In the genomic region with DNA sequence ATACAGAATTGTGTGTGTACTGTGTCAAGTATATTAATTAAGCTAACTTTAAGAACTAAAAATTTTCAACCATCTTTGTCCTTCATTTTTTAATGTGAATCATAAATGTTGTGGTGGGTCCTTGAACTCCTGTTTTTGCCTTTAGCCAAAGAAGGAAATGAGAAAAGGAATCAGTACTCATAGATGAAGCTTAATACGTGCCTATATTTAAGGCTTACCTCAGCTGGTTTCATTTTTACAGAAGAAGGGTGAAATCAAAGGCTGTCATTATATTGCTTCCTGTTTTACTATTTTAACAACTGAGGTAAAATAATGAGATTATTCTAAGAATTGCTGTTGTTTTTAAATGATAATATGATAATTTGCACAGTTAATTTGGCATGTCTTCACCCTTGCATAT, we compare ENCODE assay signal across 9 cellular contexts. TPM values are rescaled to one million over a fixed set of nuclear protein-coding genes. Genes with fewer than 3 reads are reported as not detected.
DNase-seq lines count a peak whose midpoint lies in the region; ATAC-seq, FAIRE-seq and TF ChIP-seq lines count a peak whose summit lies in the region.
"Had no signal": no experiment of that assay in that cellular context is flagged by ENCODE, and none has a peak within 500 bp of the region (broad histone marks: within the 10 kb centered on the region; RNA-seq: fewer than 3 reads in every experiment).

No MANE protein-coding gene starts in this region.

- no peak overlapping the region for H3K27ac ChIP-seq in GM12878 (ENCODE audit: control insufficient read depth, insufficient read depth)
- no peak overlapping the region for H3K27ac ChIP-seq in caudate nucleus (ENCODE audit: low read depth, low read length)

- peak; percentile 25 for DNase-seq in GM10266 (ENCODE audit: extremely low spot score)
- peak; percentile 21 for DNase-seq in GM20000 (ENCODE audit: low spot score)
- DNase-seq in GM12878 (ENCODE audit: low read depth, low spot score): no peak
- DNase-seq in glutamatergic neuron: no peak
- DNase-seq in posterior vena cava (ENCODE audit: low spot score): no peak
- DNase-seq in GM19240 (ENCODE audit: insufficient read length, low spot score): no peak
- no peak for DNase-seq in caudate nucleus (lab: John Stamatoyannopoulos, UW)

- CTCF ChIA-PET in GM12878 (lab: Yijun Ruan, JAX): interaction anchor here (1.0 to 2.0 kb wide), 3 partner anchors 8 to 645 kb away, joined by 3 to 4 read pairs (median 3); no protein-coding TSS in a partner anchor

- no peak overlapping the region for H3K27ac Mint-ChIP-seq in glutamatergic neuron (ENCODE audit: unreplicated experiment)

- BruUV-seq in GM12878 (replicated peaks; lab: Mats Ljungman, UMichigan): no TSS peak

- TF ChIP-seq POLR2A in GM12878 (IDR thresholded peaks at IDR 0.05; ENCODE audit: low read depth, low read length): no peak

- H3K4me2 ChIP-seq in GM12878 (ENCODE audit: control insufficient read depth, insufficient read depth): 0 out of 2 replicates have a peak overlapping the region, but pooled peaks have one; percentile 2

- TF ChIP-seq CTCF in GM10266 (IDR thresholded peaks at IDR 0.05; ENCODE audit: control insufficient read depth, insufficient read depth, low read depth, missing control alignments) (no peak), GM20000 (IDR thresholded peaks at IDR 0.05; ENCODE audit: extremely low read depth, missing control alignments) (no peak), GM12878 (IDR thresholded peaks at IDR 0.05 in 2 of 3, conservative IDR thresholded peaks at IDR 0.05 in 1 of 3; ENCODE audit: control insufficient read depth in 2 of 3, extremely low read depth in 1 of 3, insufficient read depth in 1 of 3, low read depth in 3 of 3, low read length in 3 of 3) (no peak), glutamatergic neuron (IDR thresholded peaks at IDR 0.05; ENCODE audit: partially characterized antibody, unreplicated experiment) (no peak)

- peaks cover 0 to 5% of the 10 kb centered on the region in 2 experiments; a peak in 1 of 4 replicates for H3K27me3 ChIP-seq in GM12878 (replicated peaks in 1 of 2; ENCODE audit: control insufficient read depth in 2 of 2, insufficient read depth in 2 of 2, low read length in 1 of 2)

- H3K4me3 ChIP-seq in GM12878: no peak overlapping the region

- no peak overlapping the region for H3K9ac ChIP-seq in GM12878 (ENCODE audit: control insufficient read depth, insufficient read depth, low read length)

- TF ChIP-seq EP300 in GM12878 (IDR thresholded peaks at IDR 0.05; ENCODE audit: borderline replicate concordance in 1 of 2, control insufficient read depth in 1 of 2, low read depth in 2 of 2, low read length in 2 of 2): no peak

- no peaks in the 10 kb centered on the region for H3K36me3 Mint-ChIP-seq in glutamatergic neuron (ENCODE audit: unreplicated experiment)

- H3K9me3 ChIP-seq in GM12878 (replicated peaks; ENCODE audit: control insufficient read depth, insufficient read depth, low read length): no peaks in the 10 kb centered on the region

- H3K27me3 Mint-ChIP-seq in glutamatergic neuron (ENCODE audit: unreplicated experiment): peaks cover 1% of the 10 kb centered on the region

- H3K4me3 Mint-ChIP-seq in glutamatergic neuron (ENCODE audit: unreplicated experiment): no peak overlapping the region

- 0% methylated on average over 1 of the region's 1 CpG for WGBS in GM12878 (ENCODE audit: insufficient coverage, insufficient replicate concordance, low lambda C conversion rate, missing lambda C conversion rate)

- H3K4me1 Mint-ChIP-seq in glutamatergic neuron (ENCODE audit: low read depth, unreplicated experiment): no peaks in the 10 kb centered on the region

- H2AFZ ChIP-seq in GM12878 (ENCODE audit: control insufficient read depth, low read depth, low read length): no peak overlapping the region

- intact Hi-C loops in GM12878 (cut with micrococcal nuclease; ENCODE audit: unreplicated experiment) (no loop called here), posterior vena cava (cut with DNase I) (no loop called here)

- H3K4me1 ChIP-seq in GM12878 (ENCODE audit: control insufficient read depth, insufficient read depth, low read length): 0 out of 2 replicates have a peak, but pooled peaks cover under 1% of the 10 kb centered on the region

- SMC1A ChIA-PET in GM12878 (lab: Charles Lee; ENCODE audit: uncharacterized antibody, unreplicated experiment): interaction anchor here (0.6 to 2.8 kb wide), 7 partner anchors 9 to 408 kb away, joined by 3 to 14 read pairs (median 4); no protein-coding TSS in a partner anchor

- H3K9me3 Mint-ChIP-seq in glutamatergic neuron (ENCODE audit: unreplicated experiment): no peaks in the 10 kb centered on the region

- RAD21 ChIA-PET in GM12878 (lab: Charles Lee; ENCODE audit: unreplicated experiment): interaction anchor here (1.0 to 2.0 kb wide), 4 partner anchors 9 to 176 kb away, joined by 4 to 8 read pairs (median 5); no protein-coding TSS in a partner anchor

- H4K20me1 ChIP-seq in GM12878 (ENCODE audit: control insufficient read depth, insufficient read depth): no peaks in the 10 kb centered on the region

- in situ Hi-C loops in GM12878 (cut with MboI): no loop called here

- peak; percentile 62 for FAIRE-seq in GM12878 (lab: Jason Lieb, UNC)
- FAIRE-seq: TTC549 had no signal

- TF ChIP-seq RAD21 in GM12878 (IDR thresholded peaks at IDR 0.05; ENCODE audit: insufficient read depth, low read depth, low read length): no peak

- H3K79me2 ChIP-seq in GM12878 (ENCODE audit: control insufficient read depth, insufficient read depth, low read length): no peaks in the 10 kb centered on the region

- POLR2A ChIA-PET in GM12878 (lab: Charles Lee): interaction anchor here (1.0 kb wide), 1 partner anchor 8 kb away, joined by 3 read pairs; no protein-coding TSS in a partner anchor

- H3K36me3 ChIP-seq in GM12878 (ENCODE audit: control insufficient read depth in 2 of 2, insufficient read depth in 2 of 2, low read length in 1 of 2): no peaks in the 10 kb centered on the region

- peak; percentile 86 for ATAC-seq in HG03378 (IDR thresholded peaks at IDR 0.05; ENCODE audit: unreplicated experiment)
- ATAC-seq in GM12878: peak; percentile 89

TF ChIP-seq in GM12878, 131 proteins besides CTCF, POLR2A, EP300 and RAD21 (continues in another document):
- TF ChIP-seq MTA2 (IDR thresholded peaks at IDR 0.05; ENCODE audit: low read depth) (peak; percentile 72), HDAC6 (IDR thresholded peaks at IDR 0.05; ENCODE audit: unreplicated experiment) (no peak), YBX1 (IDR thresholded peaks at IDR 0.05) (no peak), IKZF2 (IDR thresholded peaks at IDR 0.05) (peak; percentile 26 to 40; a peak in 1 of 4 replicates), SIN3A (IDR thresholded peaks at IDR 0.05; ENCODE audit: low read depth, low read length) (no peak), TCF7 (IDR thresholded peaks at IDR 0.05; ENCODE audit: borderline replicate concordance) (peak; percentile 71; the same call in 1 of the 2 replicates), ATF7 (IDR thresholded peaks at IDR 0.05; ENCODE audit: low read depth) (peak; percentile 51), NFIC (IDR thresholded peaks at IDR 0.05; ENCODE audit: low read depth, low read length) (peak; percentile 69), CEBPB (IDR thresholded peaks at IDR 0.05; ENCODE audit: borderline replicate concordance in 1 of 2, low read depth in 2 of 2, low read length in 2 of 2) (no peak), NR2F1 (conservative IDR thresholded peaks at IDR 0.05) (no peak), ZZZ3 (IDR thresholded peaks at IDR 0.05; ENCODE audit: control insufficient read depth, insufficient read length, low read depth) (no peak), ETV6 (conservative IDR thresholded peaks at IDR 0.05 in 1 of 2, IDR thresholded peaks at IDR 0.05 in 1 of 2; ENCODE audit: borderline replicate concordance in 1 of 2, low read depth in 1 of 2) (peak in 1 of 2 experiments; percentile 63; a peak in 1 of 4 replicates)
- TF ChIP-seq, protein P1, sequence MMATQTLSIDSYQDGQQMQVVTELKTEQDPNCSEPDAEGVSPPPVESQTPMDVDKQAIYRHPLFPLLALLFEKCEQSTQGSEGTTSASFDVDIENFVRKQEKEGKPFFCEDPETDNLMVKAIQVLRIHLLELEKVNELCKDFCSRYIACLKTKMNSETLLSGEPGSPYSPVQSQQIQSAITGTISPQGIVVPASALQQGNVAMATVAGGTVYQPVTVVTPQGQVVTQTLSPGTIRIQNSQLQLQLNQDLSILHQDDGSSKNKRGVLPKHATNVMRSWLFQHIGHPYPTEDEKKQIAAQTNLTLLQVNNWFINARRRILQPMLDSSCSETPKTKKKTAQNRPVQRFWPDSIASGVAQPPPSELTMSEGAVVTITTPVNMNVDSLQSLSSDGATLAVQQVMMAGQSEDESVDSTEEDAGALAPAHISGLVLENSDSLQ (IDR thresholded peaks at IDR 0.05): no peak
- TF ChIP-seq, protein P2, sequence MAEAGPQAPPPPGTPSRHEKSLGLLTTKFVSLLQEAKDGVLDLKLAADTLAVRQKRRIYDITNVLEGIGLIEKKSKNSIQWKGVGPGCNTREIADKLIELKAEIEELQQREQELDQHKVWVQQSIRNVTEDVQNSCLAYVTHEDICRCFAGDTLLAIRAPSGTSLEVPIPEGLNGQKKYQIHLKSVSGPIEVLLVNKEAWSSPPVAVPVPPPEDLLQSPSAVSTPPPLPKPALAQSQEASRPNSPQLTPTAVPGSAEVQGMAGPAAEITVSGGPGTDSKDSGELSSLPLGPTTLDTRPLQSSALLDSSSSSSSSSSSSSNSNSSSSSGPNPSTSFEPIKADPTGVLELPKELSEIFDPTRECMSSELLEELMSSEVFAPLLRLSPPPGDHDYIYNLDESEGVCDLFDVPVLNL (IDR thresholded peaks at IDR 0.05; ENCODE audit: low read depth, low read length): no peak

RNA-seq across cellular contexts. Expression of a gene that starts 6.3 kb away (rescaled TPM):
- 77.3 and 79.6 TPM in 2 replicates for total RNA-seq in GM12878 (2013; cell fraction: nucleolus; rRNA removed)
- total RNA-seq in GM12878 (2014; rRNA removed): 11.0 and 11.3 TPM in 2 replicates
- total RNA-seq in GM12878 (2014; rRNA removed; fragmentation: Illumina TruSeq; extraction: Trizol): 12.9 and 14.3 TPM in 2 replicates
- 10.8 and 14.1 TPM in 2 replicates for total RNA-seq in GM12878 (2021)
- polyA plus RNA-seq in GM12878 (2011; ENCODE audit: low read depth): 2.6 TPM
- polyA plus RNA-seq in GM12878 (2011; rRNA removed): 17.1 and 28.8 TPM in 2 replicates
- 7.5 and 7.9 TPM in 2 replicates for polyA plus RNA-seq in GM12878 (2011; cell fraction: cytosol; rRNA removed)
- 19.5 and 22.5 TPM in 2 replicates for polyA plus RNA-seq in GM12878 (2011; cell fraction: nucleus; rRNA removed)
- polyA plus RNA-seq in GM12878 (2012): 4.5 and 7.9 TPM in 2 replicates
- 8.4 and 11.1 TPM in 2 replicates for polyA plus RNA-seq in GM12878 (2014; fragmentation: Illumina TruSeq; extraction: Trizol)
- 1 to 10 TPM; 2.2 to 2.8 TPM for polyA plus RNA-seq in GM12878 (2014; fragmentation: Nextera tagmentation; extraction: Ambion mirVana)
- polyA plus RNA-seq in GM12878 (2014; rRNA removed): 7.1 and 12.7 TPM in 2 replicates
- 10 to 100 TPM; 13.3 to 14.8 TPM for polyA plus RNA-seq in GM12878 (2016; fragmentation: Nextera tagmentation; extraction: Ambion mirVana)
- polyA minus RNA-seq in GM12878 (2011; rRNA and poly(A)+ RNA removed): 18.1 and 27.3 TPM in 2 replicates
- polyA minus RNA-seq in GM12878 (2011; cell fraction: cytosol; rRNA and poly(A)+ RNA removed): 5.8 and 7.1 TPM in 2 replicates
- 41.1 and 60.9 TPM in 2 replicates for polyA minus RNA-seq in GM12878 (2011; cell fraction: nucleus; rRNA and poly(A)+ RNA removed)
- total RNA-seq in glutamatergic neuron (ENCODE audit: unreplicated experiment): 29.9 TPM
- total RNA-seq in posterior vena cava: 10 to 100 TPM; 50.6 to 51.2 TPM

Comparison
In these comparisons a context has a peak if more than half of its experiments do, and no peak if none do; other contexts are left out.
1. DNase-seq: peak in GM10266 (single experiment) and GM20000 (single experiment); none in GM12878 (single experiment), glutamatergic neuron (single experiment), posterior vena cava (single experiment), GM19240 (single experiment) and caudate nucleus (0 of 61).